31 cellular contexts compared by ENCODE assay signal in the genomic region with DNA sequence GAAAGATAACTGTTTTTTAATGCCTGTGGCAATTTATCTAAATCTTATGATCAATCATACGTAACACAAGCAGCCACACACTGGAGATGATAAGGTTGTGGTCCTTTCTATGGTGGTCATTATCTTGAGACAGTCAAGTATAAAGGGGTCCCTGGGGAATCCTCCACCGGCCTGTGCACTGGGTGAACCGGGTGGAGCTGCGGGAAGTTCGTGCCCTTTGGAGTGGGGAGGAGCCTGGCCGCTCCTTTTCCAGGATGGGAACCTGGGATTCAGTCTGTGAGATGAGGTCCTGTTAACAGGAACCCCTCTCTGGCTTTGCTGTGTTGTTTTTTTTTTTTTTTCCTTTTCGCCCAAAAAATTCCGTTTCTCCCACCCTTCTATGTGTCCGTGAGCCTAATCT.
"Had no signal": no experiment of that assay in that cellular context is flagged by ENCODE, and none has a peak within 500 bp of the region (broad histone marks: within the 10 kb centered on the region; RNA-seq: fewer than 3 reads in every experiment).

No MANE protein-coding gene starts in this region.

- H3K27ac ChIP-seq: PC-9, RWPE1, WERI-Rb-1 had no signal

- H3K36me3 ChIP-seq: WERI-Rb-1 had no signal

- H3K4me2 ChIP-seq: PC-9 had no signal

- H3K27ac Mint-ChIP-seq: activated CD4-positive, alpha-beta memory T cell treated with anti-CD3 and anti-CD28 coated beads, Interleukin-2, amount 10 ng/mL, durations not matched to agents 7 days and 5 days; activated CD8-positive, alpha-beta memory T cell treated with anti-CD3 and anti-CD28 coated beads, Interleukin-2, amount 10 ng/mL, durations not matched to agents 7 days and 5 days; activated naive CD4-positive, alpha-beta T cell treated with anti-CD3 and anti-CD28 coated beads, Interleukin-2, amount 10 ng/mL, durations not matched to agents 7 days and 5 days; activated naive CD8-positive, alpha-beta T cell; activated naive CD8-positive, alpha-beta T cell treated with anti-CD3 and anti-CD28 coated beads, Interleukin-2, amount 50 U/mL, for 24 hours; brain had no signal

- H3K36me3 Mint-ChIP-seq: activated CD8-positive, alpha-beta memory T cell treated with anti-CD3 and anti-CD28 coated beads, Interleukin-2, amount 10 ng/mL, durations not matched to agents 7 days and 5 days; activated naive CD4-positive, alpha-beta T cell treated with anti-CD3 and anti-CD28 coated beads, Interleukin-2, amount 10 ng/mL, durations not matched to agents 7 days and 5 days; activated naive CD8-positive, alpha-beta T cell; brain had no signal

- H3K4me1 Mint-ChIP-seq: activated CD4-positive, alpha-beta memory T cell treated with anti-CD3 and anti-CD28 coated beads, Interleukin-2, amount 10 ng/mL, durations not matched to agents 7 days and 5 days; activated CD8-positive, alpha-beta memory T cell treated with anti-CD3 and anti-CD28 coated beads, Interleukin-2, amount 10 ng/mL, durations not matched to agents 7 days and 5 days; activated naive CD4-positive, alpha-beta T cell treated with anti-CD3 and anti-CD28 coated beads, Interleukin-2, amount 10 ng/mL, durations not matched to agents 7 days and 5 days; activated naive CD8-positive, alpha-beta T cell treated with anti-CD3 and anti-CD28 coated beads, Interleukin-2, amount 50 U/mL, for 24 hours had no signal

- DNase-seq: activated CD4-positive, alpha-beta memory T cell treated with anti-CD3 and anti-CD28 coated beads, Interleukin-2, amount 10 ng/mL, durations not matched to agents 7 days and 5 days; activated CD4-positive, alpha-beta T cell treated with anti-CD3 and anti-CD28 coated beads for 1 hour; activated CD4-positive, alpha-beta T cell treated with anti-CD3 and anti-CD28 coated beads for 48 hours; activated CD4-positive, CD25-positive, alpha-beta regulatory T cell; activated CD8-positive, alpha-beta memory T cell treated with anti-CD3 and anti-CD28 coated beads for 24 hours; activated CD8-positive, alpha-beta memory T cell treated with anti-CD3 and anti-CD28 coated beads, Interleukin-2, amount 10 ng/mL, durations not matched to agents 7 days and 5 days; activated CD8-positive, alpha-beta memory T cell treated with anti-CD3 and anti-CD28 coated beads, Interleukin-2, amount 50 U/mL, for 48 hours; activated effector memory CD4-positive, alpha-beta T cell treated with Interleukin-2 at 50 U/mL for 16 hours; activated naive CD4-positive, alpha-beta T cell treated with anti-CD3 and anti-CD28 coated beads, Interleukin-2, amount 10 ng/mL, durations not matched to agents 7 days and 5 days; activated naive CD8-positive, alpha-beta T cell treated with anti-CD3 and anti-CD28 coated beads, Interleukin-2, amount 50 U/mL, for 24 hours; activated T-cell treated with anti-CD3 and anti-CD28 coated beads, Interleukin-2, amount 50 U/mL, for 48 hours; anterior cingulate cortex; caudate nucleus; NCI-H1105; NCI-H1436; NCI-H1694; NCI-H2081 treated with DMSO at 0.1 percent for 48 hours; NCI-H226; NCI-H446 treated with DMSO at 0.1 percent for 48 hours; NCI-H524; PC-9; Right ventricle myocardium superior; SW 1271; T-helper 1 cell; T1000; WERI-Rb-1 had no signal

- H3K9me3 Mint-ChIP-seq: activated CD4-positive, alpha-beta memory T cell treated with anti-CD3 and anti-CD28 coated beads, Interleukin-2, amount 10 ng/mL, durations not matched to agents 7 days and 5 days; brain had no signal

- H3K4me3 ChIP-seq: PC-9 had no signal

- ATAC-seq: activated CD8-positive, alpha-beta memory T cell treated with anti-CD3 and anti-CD28 coated beads, Interleukin-2, amount 10 ng/mL, durations not matched to agents 7 days and 5 days; activated naive CD8-positive, alpha-beta T cell treated with anti-CD3 and anti-CD28 coated beads, Interleukin-2, amount 50 U/mL, for 24 hours had no signal

- H3K4me3 Mint-ChIP-seq: activated CD4-positive, alpha-beta memory T cell treated with anti-CD3 and anti-CD28 coated beads, Interleukin-2, amount 10 ng/mL, durations not matched to agents 7 days and 5 days; activated CD8-positive, alpha-beta memory T cell treated with anti-CD3 and anti-CD28 coated beads, Interleukin-2, amount 10 ng/mL, durations not matched to agents 7 days and 5 days; activated naive CD4-positive, alpha-beta T cell treated with anti-CD3 and anti-CD28 coated beads, Interleukin-2, amount 10 ng/mL, durations not matched to agents 7 days and 5 days; activated naive CD8-positive, alpha-beta T cell; activated naive CD8-positive, alpha-beta T cell treated with anti-CD3 and anti-CD28 coated beads, Interleukin-2, amount 50 U/mL, for 24 hours; brain had no signal

- FAIRE-seq: bronchial epithelial cell, RCC 7860 had no signal

- H3K27me3 Mint-ChIP-seq: activated CD4-positive, alpha-beta memory T cell treated with anti-CD3 and anti-CD28 coated beads, Interleukin-2, amount 10 ng/mL, durations not matched to agents 7 days and 5 days; activated CD8-positive, alpha-beta memory T cell treated with anti-CD3 and anti-CD28 coated beads, Interleukin-2, amount 10 ng/mL, durations not matched to agents 7 days and 5 days; activated naive CD4-positive, alpha-beta T cell treated with anti-CD3 and anti-CD28 coated beads, Interleukin-2, amount 10 ng/mL, durations not matched to agents 7 days and 5 days; activated naive CD8-positive, alpha-beta T cell; activated naive CD8-positive, alpha-beta T cell treated with anti-CD3 and anti-CD28 coated beads, Interleukin-2, amount 50 U/mL, for 24 hours; brain had no signal

- H2AFZ ChIP-seq: PC-9 had no signal
